ENCODE assay signal across 24 cellular contexts in genomic region chr11:6594142-6594768, GRCh38. TPM values are rescaled to one million over a fixed set of nuclear protein-coding genes. Genes with fewer than 3 reads are reported as not detected.
DNase-seq lines count a peak whose midpoint lies in the region; ATAC-seq, FAIRE-seq and TF ChIP-seq lines count a peak whose summit lies in the region.
"Had no signal": no experiment of that assay in that cellular context is flagged by ENCODE, and none has a peak within 500 bp of the region (broad histone marks: within the 10 kb centered on the region; RNA-seq: fewer than 3 reads in every experiment).

No MANE protein-coding gene starts in this region.

- no peak for TF ChIP-seq RAD21 in H1 (IDR thresholded peaks at IDR 0.05 in 1 of 2, conservative IDR thresholded peaks at IDR 0.05 in 1 of 2; ENCODE audit: low read depth in 2 of 2, low read length in 2 of 2)

- ATAC-seq in GM18867 (IDR thresholded peaks at IDR 0.05; ENCODE audit: unreplicated experiment): no peak
- ATAC-seq: activated naive CD4-positive, alpha-beta T cell treated with anti-CD3 and anti-CD28 coated beads, Interleukin-2, amount 50 U/mL, for 72 hours; body of pancreas; GM23338; left lung; stimulated activated memory B cell treated with anti-CD40 and anti-IgM and Interleukin-4, amounts not matched to agents 10 μg/mL and 1 μg/mL and 100 μg/mL, for 72 hours had no signal

- H2AK5ac ChIP-seq in H1 (ENCODE audit: low read depth, low read length): no peak overlapping the region

- H3K36me3 Mint-ChIP-seq in activated T-helper 2 cell treated with anti-CD3 and anti-CD28 coated beads, Interferon-gamma antibody, Interleukin-2, Interleukin-4, amounts not matched to agents 10 μg/mL and 5 μg/mL and 100 μg/mL, durations not matched to agents 14 hours and 24 hours and 36 hours (ENCODE audit: low read depth): peaks cover 65% of the 10 kb centered on the region
- peaks cover 54% of the 10 kb centered on the region for H3K36me3 Mint-ChIP-seq in activated CD4-positive, alpha-beta memory T cell treated with anti-CD3 and anti-CD28 coated beads, Interleukin-2, amount 10 ng/mL, durations not matched to agents 7 days and 5 days (ENCODE audit: low read depth)

- no peaks in the 10 kb centered on the region for H3K9me3 ChIP-seq in BLaER1 treated with 17β-estradiol and CSF1 and Interleukin-3, amounts not matched to agents 10 nM and 100 nM (replicated peaks in 1 of 11)
- H3K9me3 ChIP-seq in Karpas-422 (ENCODE audit: low read length) (no peaks in the 10 kb centered on the region), H1 (ENCODE audit: insufficient read depth in 2 of 2, low read depth in 1 of 2, low read length in 1 of 2) (no peaks in the 10 kb centered on the region), muscle layer of colon (ENCODE audit: low read length) (no peaks in the 10 kb centered on the region)
- H3K9me3 ChIP-seq: body of pancreas, left lung, tibial nerve had no signal

- no peak overlapping the region for H3K56ac ChIP-seq in H1 (replicated peaks; ENCODE audit: insufficient read length, low read depth, low read length)

- intact Hi-C loops in activated T-helper 2 cell treated with anti-CD3 and anti-CD28 coated beads, Interferon-gamma antibody, Interleukin-2, Interleukin-4, amounts not matched to agents 10 μg/mL and 5 μg/mL and 100 μg/mL, durations not matched to agents 14 hours and 24 hours and 36 hours (cut with micrococcal nuclease): no loop called here

- no peak overlapping the region for H3K18ac ChIP-seq in H1 (ENCODE audit: extremely low read depth, low read length)

- H3K23ac ChIP-seq in H1 (ENCODE audit: insufficient read length): no peak overlapping the region

- H3K9me3 Mint-ChIP-seq in activated T-helper 2 cell treated with anti-CD3 and anti-CD28 coated beads, Interferon-gamma antibody, Interleukin-2, Interleukin-4, amounts not matched to agents 10 μg/mL and 5 μg/mL and 100 μg/mL, durations not matched to agents 14 hours and 24 hours and 36 hours: no peaks in the 10 kb centered on the region
- no peaks in the 10 kb centered on the region for H3K9me3 Mint-ChIP-seq in activated CD4-positive, alpha-beta memory T cell treated with anti-CD3 and anti-CD28 coated beads, Interleukin-2, amount 10 ng/mL, durations not matched to agents 7 days and 5 days
- H3K9me3 Mint-ChIP-seq: activated naive CD4-positive, alpha-beta T cell treated with anti-CD3 and anti-CD28 coated beads, Interleukin-2, amount 50 U/mL, for 72 hours; GM23338; stimulated activated memory B cell treated with anti-CD40 and anti-IgM and Interleukin-4, amounts not matched to agents 10 μg/mL and 1 μg/mL and 100 μg/mL, for 72 hours had no signal

- H3K4me1 ChIP-seq in BLaER1 treated with 17β-estradiol and CSF1 and Interleukin-3, amounts not matched to agents 10 nM and 100 nM: peaks cover 0 to 20% (median 13%) of the 10 kb centered on the region in 10 experiments; a peak in 12 of 20 replicates
- no peaks in the 10 kb centered on the region for H3K4me1 ChIP-seq in Karpas-422 (ENCODE audit: low read length)
- no peaks in the 10 kb centered on the region for H3K4me1 ChIP-seq in H1 (replicated peaks in 1 of 4; ENCODE audit: control insufficient read depth in 3 of 4, insufficient read depth in 4 of 4, low read length in 3 of 4)
- H3K4me1 ChIP-seq in muscle layer of colon (ENCODE audit: insufficient read depth, low read length): peaks cover 65% of the 10 kb centered on the region

- peaks cover 77 to 99% (median 89%) of the 10 kb centered on the region in 11 experiments for H3K36me3 ChIP-seq in BLaER1 treated with 17β-estradiol and CSF1 and Interleukin-3, amounts not matched to agents 10 nM and 100 nM
- peaks cover 26% of the 10 kb centered on the region; the same call in 1 of the 2 replicates for H3K36me3 ChIP-seq in Karpas-422 (ENCODE audit: insufficient read depth, low read length)
- peaks cover 0 to 10% (median 1%) of the 10 kb centered on the region in 4 experiments; a peak in 3 of 8 replicates for H3K36me3 ChIP-seq in H1 (ENCODE audit: control insufficient read depth in 2 of 4, insufficient read depth in 4 of 4, low read length in 3 of 4)
- peaks cover 35% of the 10 kb centered on the region for H3K36me3 ChIP-seq in muscle layer of colon (ENCODE audit: insufficient read depth, low read length)

- H3K4ac ChIP-seq in H1 (replicated peaks; ENCODE audit: insufficient read length, low read depth, low read length): no peak overlapping the region

- no peak overlapping the region for H3K4me3 Mint-ChIP-seq in activated T-helper 2 cell treated with anti-CD3 and anti-CD28 coated beads, Interferon-gamma antibody, Interleukin-2, Interleukin-4, amounts not matched to agents 10 μg/mL and 5 μg/mL and 100 μg/mL, durations not matched to agents 14 hours and 24 hours and 36 hours (ENCODE audit: low read depth)
- H3K4me3 Mint-ChIP-seq in activated CD4-positive, alpha-beta memory T cell treated with anti-CD3 and anti-CD28 coated beads, Interleukin-2, amount 10 ng/mL, durations not matched to agents 7 days and 5 days: no peak overlapping the region
- H3K4me3 Mint-ChIP-seq: GM23338; stimulated activated memory B cell treated with anti-CD40 and anti-IgM and Interleukin-4, amounts not matched to agents 10 μg/mL and 1 μg/mL and 100 μg/mL, for 72 hours had no signal

- no peak overlapping the region for H3K4me3 ChIP-seq in BLaER1 treated with 17β-estradiol and CSF1 and Interleukin-3, amounts not matched to agents 10 nM and 100 nM
- H3K4me3 ChIP-seq in Karpas-422 (ENCODE audit: low read length) (no peak overlapping the region), H1 (ENCODE audit: extremely low read depth in 1 of 4, insufficient read depth in 2 of 4, low read depth in 3 of 4, low read length in 4 of 4) (no peak overlapping the region), muscle layer of colon (ENCODE audit: low read depth in 1 of 2, low read length in 2 of 2) (no peak overlapping the region)
- H3K4me3 ChIP-seq: body of pancreas, GM23338, left lung, tibial nerve had no signal

- no peak overlapping the region; the same call in 1 of the 2 replicates for H2BK5ac ChIP-seq in H1 (ENCODE audit: low read depth, low read length)

- no peak overlapping the region for H2BK15ac ChIP-seq in H1 (ENCODE audit: low read length)

- no peak overlapping the region for H4K5ac ChIP-seq in H1 (ENCODE audit: insufficient read length, low read depth, low read length)

- no peaks in the 10 kb centered on the region for H3K27me3 ChIP-seq in BLaER1 treated with 17β-estradiol and CSF1 and Interleukin-3, amounts not matched to agents 10 nM and 100 nM
- H3K27me3 ChIP-seq in Karpas-422 (ENCODE audit: low read length): no peaks in the 10 kb centered on the region
- no peaks in the 10 kb centered on the region for H3K27me3 ChIP-seq in H1 (replicated peaks in 1 of 4; ENCODE audit: control insufficient read depth in 3 of 4, extremely low read depth in 1 of 4, insufficient read depth in 3 of 4, low read length in 3 of 4)
- no peaks in the 10 kb centered on the region for H3K27me3 ChIP-seq in muscle layer of colon (ENCODE audit: control insufficient read depth in 1 of 2, insufficient read depth in 2 of 2, low read length in 2 of 2)
- H3K27me3 ChIP-seq: body of pancreas, left lung, tibial nerve had no signal

- H4K20me1 ChIP-seq in BLaER1 treated with 17β-estradiol and CSF1 and Interleukin-3, amounts not matched to agents 10 nM and 100 nM: peaks cover 0 to 79% (median 46%) of the 10 kb centered on the region in 11 experiments; a peak in 17 of 22 replicates
- H4K20me1 ChIP-seq in Karpas-422 (ENCODE audit: insufficient read depth, low read depth, low read length): peaks cover 2% of the 10 kb centered on the region; the same call in 1 of the 2 replicates
- peaks cover 0 to 4% of the 10 kb centered on the region in 2 experiments for H4K20me1 ChIP-seq in H1 (replicated peaks in 1 of 2; ENCODE audit: control insufficient read depth in 1 of 2, insufficient read depth in 2 of 2, low read length in 2 of 2)

- no peaks in the 10 kb centered on the region; the same call in 1 of the 2 replicates for H3K79me1 ChIP-seq in H1 (ENCODE audit: low read depth, low read length)

- no peak overlapping the region for H3K14ac ChIP-seq in H1 (ENCODE audit: insufficient read length)

- H3K27me3 Mint-ChIP-seq in activated T-helper 2 cell treated with anti-CD3 and anti-CD28 coated beads, Interferon-gamma antibody, Interleukin-2, Interleukin-4, amounts not matched to agents 10 μg/mL and 5 μg/mL and 100 μg/mL, durations not matched to agents 14 hours and 24 hours and 36 hours (ENCODE audit: low read depth): no peaks in the 10 kb centered on the region
- no peaks in the 10 kb centered on the region for H3K27me3 Mint-ChIP-seq in activated CD4-positive, alpha-beta memory T cell treated with anti-CD3 and anti-CD28 coated beads, Interleukin-2, amount 10 ng/mL, durations not matched to agents 7 days and 5 days
- H3K27me3 Mint-ChIP-seq: stimulated activated memory B cell treated with anti-CD40 and anti-IgM and Interleukin-4, amounts not matched to agents 10 μg/mL and 1 μg/mL and 100 μg/mL, for 72 hours had no signal

- no peaks in the 10 kb centered on the region; the same call in 1 of the 2 replicates for H3K23me2 ChIP-seq in H1 (ENCODE audit: low read depth, low read length)

- H4K91ac ChIP-seq in H1 (replicated peaks; ENCODE audit: insufficient read length, low read length): no peak overlapping the region

- no peak for TF ChIP-seq EP300 in H1 (IDR thresholded peaks at IDR 0.05; ENCODE audit: borderline replicate concordance in 1 of 2, low read depth in 2 of 2, low read length in 2 of 2)

- CTCF ChIA-PET in H1 (lab: Charles Lee; ENCODE audit: partially characterized antibody): interaction anchor here (0.9 to 3.8 kb wide), 17 partner anchors 7 to 215 kb away, joined by 3 to 26 read pairs (median 4); partner anchors contain the start of gene RRP8
- CTCF ChIA-PET in activated CD4-positive, alpha-beta memory T cell treated with anti-CD3 and anti-CD28 coated beads, Interleukin-2, amount 10 ng/mL, durations not matched to agents 7 days and 5 days (lab: Charles Lee): interaction anchor here (1.2 kb wide), 1 partner anchor 63 kb away, joined by 4 read pairs; no protein-coding TSS in a partner anchor

- H3K27ac Mint-ChIP-seq in activated T-helper 2 cell treated with anti-CD3 and anti-CD28 coated beads, Interferon-gamma antibody, Interleukin-2, Interleukin-4, amounts not matched to agents 10 μg/mL and 5 μg/mL and 100 μg/mL, durations not matched to agents 14 hours and 24 hours and 36 hours: no peak overlapping the region
- H3K27ac Mint-ChIP-seq in activated CD4-positive, alpha-beta memory T cell treated with anti-CD3 and anti-CD28 coated beads, Interleukin-2, amount 10 ng/mL, durations not matched to agents 7 days and 5 days: no peak overlapping the region
- H3K27ac Mint-ChIP-seq: GM23338; stimulated activated memory B cell treated with anti-CD40 and anti-IgM and Interleukin-4, amounts not matched to agents 10 μg/mL and 1 μg/mL and 100 μg/mL, for 72 hours had no signal

- H2AFZ ChIP-seq in Karpas-422 (ENCODE audit: low read length) (no peak overlapping the region), H1 (ENCODE audit: low read length) (no peak overlapping the region)
- H2AFZ ChIP-seq: GM23338 had no signal

- no peak overlapping the region for H4K8ac ChIP-seq in H1 (ENCODE audit: extremely low read depth, insufficient read depth, low read length)

- peak overlapping the region in 7 of 11 experiments; percentile 3 to 56 (median 40); a peak in 12 of 22 replicates for H3K4me2 ChIP-seq in BLaER1 treated with 17β-estradiol and CSF1 and Interleukin-3, amounts not matched to agents 10 nM and 100 nM
- no peak overlapping the region for H3K4me2 ChIP-seq in Karpas-422 (ENCODE audit: low read depth, low read length, poor library complexity, severe bottlenecking)
- H3K4me2 ChIP-seq in H1 (ENCODE audit: insufficient read depth in 1 of 2, low read depth in 2 of 2, low read length in 2 of 2): no peak overlapping the region
- H3K4me2 ChIP-seq: GM23338 had no signal

- H2BK20ac ChIP-seq in H1 (ENCODE audit: low read length): no peak overlapping the region

- H3K9ac ChIP-seq in BLaER1 treated with 17β-estradiol and CSF1 and Interleukin-3, amounts not matched to agents 10 nM and 100 nM: no peak overlapping the region
- no peak overlapping the region for H3K9ac ChIP-seq in Karpas-422 (ENCODE audit: low read length)
- H3K9ac ChIP-seq in H1 (replicated peaks in 1 of 4; ENCODE audit: extremely low read depth in 1 of 4, low read depth in 3 of 4, low read length in 3 of 4): no peak overlapping the region
- H3K9ac ChIP-seq in muscle layer of colon (ENCODE audit: low read length): no peak overlapping the region

- TF ChIP-seq CTCF in H1 (IDR thresholded peaks at IDR 0.05; ENCODE audit: control extremely low read depth in 1 of 3, insufficient read depth in 1 of 3, low read depth in 1 of 3, low read length in 3 of 3): no peak

- FAIRE-seq in H1 (lab: Jason Lieb, UNC): no peak

- H3K4me1 Mint-ChIP-seq in activated T-helper 2 cell treated with anti-CD3 and anti-CD28 coated beads, Interferon-gamma antibody, Interleukin-2, Interleukin-4, amounts not matched to agents 10 μg/mL and 5 μg/mL and 100 μg/mL, durations not matched to agents 14 hours and 24 hours and 36 hours (ENCODE audit: low read depth): peaks cover 12% of the 10 kb centered on the region
- H3K4me1 Mint-ChIP-seq in activated CD4-positive, alpha-beta memory T cell treated with anti-CD3 and anti-CD28 coated beads, Interleukin-2, amount 10 ng/mL, durations not matched to agents 7 days and 5 days: peaks cover 16% of the 10 kb centered on the region

- no peak for TF ChIP-seq POLR2A in H1 (IDR thresholded peaks at IDR 0.05; ENCODE audit: control extremely low read depth in 1 of 2, low read depth in 2 of 2, low read length in 2 of 2)

- DNase-seq in Karpas-422 (peak; percentile 38), H1 (ENCODE audit: low read depth in 1 of 2, low spot score in 2 of 2) (peak in 1 of 2 experiments; percentile 32), NCI-H2227 treated with DMSO at 0.1 percent for 48 hours (lab: John Stamatoyannopoulos, UW) (no peak)
- no peak for DNase-seq in activated T-helper 2 cell treated with anti-CD3 and anti-CD28 coated beads, Interferon-gamma antibody, Interleukin-2, Interleukin-4, amounts not matched to agents 10 μg/mL and 5 μg/mL and 100 μg/mL, durations not matched to agents 14 hours and 24 hours and 36 hours (ENCODE audit: low spot score)
- DNase-seq in activated CD4-positive, alpha-beta memory T cell treated with anti-CD3 and anti-CD28 coated beads, Interleukin-2, amount 10 ng/mL, durations not matched to agents 7 days and 5 days: no peak
- DNase-seq: activated CD4-positive, alpha-beta T cell treated with anti-CD3 and anti-CD28 coated beads, Interleukin-2, amount 50 U/mL, for 4 hours; activated T-cell treated with anti-CD3 and anti-CD28 coated beads, Interleukin-2, amount 50 U/mL, for 48 hours; body of pancreas; dermis blood vessel endothelial cell; Kasumi-1; left lung; NCI-H1105 treated with DMSO at 0.1 percent for 48 hours; NCI-H69; nucleus accumbens; retina; stimulated activated CD4-positive, alpha-beta T cell treated with anti-CD3 and anti-CD28 coated beads, Interleukin-15, amount 100 ng/mL, for 24 hours; T-helper 1 cell had no signal

- POLR2A ChIA-PET in H1 (lab: Charles Lee; ENCODE audit: partially characterized antibody): interaction anchor here (1.0 to 4.8 kb wide), 5 partner anchors 9 to 18 kb away, joined by 3 to 22 read pairs (median 6); partner anchors contain the start of genes ILK, RRP8 and TAF10
- POLR2A ChIA-PET in activated CD4-positive, alpha-beta memory T cell treated with anti-CD3 and anti-CD28 coated beads, Interleukin-2, amount 10 ng/mL, durations not matched to agents 7 days and 5 days (lab: Charles Lee): interaction anchor here (0.9 to 2.1 kb wide), 4 partner anchors 10 to 89 kb away, joined by 3 to 6 read pairs (median 4); partner anchors contain the start of genes MRPL17 and TAF10

- H3K9me2 ChIP-seq in Karpas-422 (replicated peaks; ENCODE audit: insufficient read depth, low read length): no peaks in the 10 kb centered on the region

- 95% methylated on average over 3 of the region's 3 CpGs; no CpG with 5 or more reads in 1 of the 2 experiments for WGBS in H1 (ENCODE audit: extremely low coverage in 1 of 2, insufficient coverage in 1 of 2, insufficient read length in 1 of 2, insufficient replicate concordance in 2 of 2, low coverage in 1 of 2, low lambda C conversion rate in 2 of 2, missing lambda C conversion rate in 1 of 2), 2 experiments

- H3K79me2 ChIP-seq in Karpas-422 (ENCODE audit: low read length): peaks cover 18% of the 10 kb centered on the region
- no peaks in the 10 kb centered on the region for H3K79me2 ChIP-seq in H1 (ENCODE audit: control insufficient read depth in 1 of 2, insufficient read depth in 2 of 2, low read length in 2 of 2)

- no peak overlapping the region for H2BK120ac ChIP-seq in H1 (replicated peaks; ENCODE audit: low read depth, low read length)

- H2BK12ac ChIP-seq in H1 (ENCODE audit: low read depth, low read length): 0 out of 2 replicates have a peak overlapping the region, but pooled peaks have one; percentile 60

- no peak overlapping the region for H3K27ac ChIP-seq in BLaER1 treated with 17β-estradiol and CSF1 and Interleukin-3, amounts not matched to agents 10 nM and 100 nM
- H3K27ac ChIP-seq in Karpas-422 (ENCODE audit: low read length) (no peak overlapping the region), H1 (ENCODE audit: low read depth, low read length) (no peak overlapping the region), muscle layer of colon (ENCODE audit: low read depth, low read length) (peak overlapping the region; percentile 56)
- H3K27ac ChIP-seq: body of pancreas, left lung, tibial nerve had no signal

RNA-seq across cellular contexts. Expression of gene RRP8, which starts 9.2 kb away (rescaled TPM):
- 10.8 and 22.9 TPM in 2 replicates for total RNA-seq in Karpas-422 (2014; rRNA removed; shearing (Covaris generic); ENCODE audit: low replicate concordance)
- total RNA-seq in H1 (2021; fragmentation: NEBNext Ultra II Directional; extraction: Animal tissue kit (Norgen Biotek cat#: 25700)): 14.9 and 15.4 TPM in 2 replicates
- 3.6 and 4.2 TPM in 2 replicates for polyA plus RNA-seq in H1 (2011; rRNA removed)
- polyA plus RNA-seq in H1 (2011; cell fraction: cytosol; rRNA removed): 4.0 TPM
- 7.9 TPM for polyA plus RNA-seq in H1 (2011; cell fraction: nucleus; rRNA removed)
- polyA plus RNA-seq in H1 (2012, experiment 1 of 2): 10.3 to 11.8 TPM (median 10.6 TPM) in 4 replicates
- 16.3 TPM for polyA plus RNA-seq in H1 (2012, experiment 2 of 2)
- polyA plus RNA-seq in H1 (2013, experiment 1 of 2): 14.9 TPM
- 14.9 TPM for polyA plus RNA-seq in H1 (2013, experiment 2 of 2)
- polyA minus RNA-seq in H1 (2011; rRNA and poly(A)+ RNA removed): 6.3 and 7.1 TPM in 2 replicates
- polyA minus RNA-seq in H1 (2011; cell fraction: cytosol; rRNA and poly(A)+ RNA removed): 6.8 TPM
- polyA minus RNA-seq in H1 (2011; cell fraction: nucleus; rRNA and poly(A)+ RNA removed): 13.5 TPM
- 29.4 and 30.1 TPM in 2 replicates for total RNA-seq in activated T-helper 2 cell treated with anti-CD3 and anti-CD28 coated beads, Interferon-gamma antibody, Interleukin-2, Interleukin-4, amounts not matched to agents 10 μg/mL and 5 μg/mL and 100 μg/mL, durations not matched to agents 14 hours and 24 hours and 36 hours
- 10 to 100 TPM; 21.8 to 24.4 TPM for total RNA-seq in activated CD4-positive, alpha-beta memory T cell treated with anti-CD3 and anti-CD28 coated beads, Interleukin-2, amount 10 ng/mL, durations not matched to agents 7 days and 5 days

RNA-seq across cellular contexts. Expression of gene ILK, which starts 9.3 kb away (rescaled TPM):
- total RNA-seq in Karpas-422 (2014; rRNA removed; shearing (Covaris generic); ENCODE audit: low replicate concordance): 48.6 and 65.6 TPM in 2 replicates
- total RNA-seq in H1 (2021; fragmentation: NEBNext Ultra II Directional; extraction: Animal tissue kit (Norgen Biotek cat#: 25700)): 91.4 and 103 TPM in 2 replicates
- polyA plus RNA-seq in H1 (2011; rRNA removed): 117 and 132 TPM in 2 replicates
- polyA plus RNA-seq in H1 (2011; cell fraction: cytosol; rRNA removed): 123 TPM
- polyA plus RNA-seq in H1 (2011; cell fraction: nucleus; rRNA removed): 135 TPM
- polyA plus RNA-seq in H1 (2012, experiment 1 of 2): 95.0 to 112 TPM (median 104 TPM) in 4 replicates
- 121 TPM for polyA plus RNA-seq in H1 (2012, experiment 2 of 2)
- 98.3 TPM for polyA plus RNA-seq in H1 (2013, experiment 1 of 2)
- 97.4 TPM for polyA plus RNA-seq in H1 (2013, experiment 2 of 2)
- polyA minus RNA-seq in H1 (2011; rRNA and poly(A)+ RNA removed): 132 and 144 TPM in 2 replicates
- 74.0 TPM for polyA minus RNA-seq in H1 (2011; cell fraction: cytosol; rRNA and poly(A)+ RNA removed)
- polyA minus RNA-seq in H1 (2011; cell fraction: nucleus; rRNA and poly(A)+ RNA removed): 78.7 TPM
- total RNA-seq in activated T-helper 2 cell treated with anti-CD3 and anti-CD28 coated beads, Interferon-gamma antibody, Interleukin-2, Interleukin-4, amounts not matched to agents 10 μg/mL and 5 μg/mL and 100 μg/mL, durations not matched to agents 14 hours and 24 hours and 36 hours: 99.5 and 105 TPM in 2 replicates
- 100 to 1,000 TPM; 135 to 138 TPM for total RNA-seq in activated CD4-positive, alpha-beta memory T cell treated with anti-CD3 and anti-CD28 coated beads, Interleukin-2, amount 10 ng/mL, durations not matched to agents 7 days and 5 days

RNA-seq across cellular contexts. Expression of gene TAF10, which starts 17.8 kb away (rescaled TPM):
- total RNA-seq in Karpas-422 (2014; rRNA removed; shearing (Covaris generic); ENCODE audit: low replicate concordance): 158 and 192 TPM in 2 replicates
- 128 and 153 TPM in 2 replicates for total RNA-seq in H1 (2021; fragmentation: NEBNext Ultra II Directional; extraction: Animal tissue kit (Norgen Biotek cat#: 25700))
- 213 and 242 TPM in 2 replicates for polyA plus RNA-seq in H1 (2011; rRNA removed)
- 166 TPM for polyA plus RNA-seq in H1 (2011; cell fraction: cytosol; rRNA removed)
- polyA plus RNA-seq in H1 (2011; cell fraction: nucleus; rRNA removed): 334 TPM
- polyA plus RNA-seq in H1 (2012, experiment 1 of 2): 232 to 283 TPM (median 269 TPM) in 4 replicates
- 61.1 TPM for polyA plus RNA-seq in H1 (2012, experiment 2 of 2)
- 237 TPM for polyA plus RNA-seq in H1 (2013, experiment 1 of 2)
- polyA plus RNA-seq in H1 (2013, experiment 2 of 2): 233 TPM
- 83.0 and 89.5 TPM in 2 replicates for polyA minus RNA-seq in H1 (2011; rRNA and poly(A)+ RNA removed)
- 58.3 TPM for polyA minus RNA-seq in H1 (2011; cell fraction: cytosol; rRNA and poly(A)+ RNA removed)
- polyA minus RNA-seq in H1 (2011; cell fraction: nucleus; rRNA and poly(A)+ RNA removed): 50.7 TPM
- 134 and 142 TPM in 2 replicates for total RNA-seq in activated T-helper 2 cell treated with anti-CD3 and anti-CD28 coated beads, Interferon-gamma antibody, Interleukin-2, Interleukin-4, amounts not matched to agents 10 μg/mL and 5 μg/mL and 100 μg/mL, durations not matched to agents 14 hours and 24 hours and 36 hours
- 100 to 1,000 TPM; 159 to 161 TPM for total RNA-seq in activated CD4-positive, alpha-beta memory T cell treated with anti-CD3 and anti-CD28 coated beads, Interleukin-2, amount 10 ng/mL, durations not matched to agents 7 days and 5 days

RNA-seq across cellular contexts. Expression of gene TPP1, which starts 25.0 kb away (rescaled TPM):
- 41.5 and 45.5 TPM in 2 replicates for total RNA-seq in Karpas-422 (2014; rRNA removed; shearing (Covaris generic); ENCODE audit: low replicate concordance)
- total RNA-seq in H1 (2021; fragmentation: NEBNext Ultra II Directional; extraction: Animal tissue kit (Norgen Biotek cat#: 25700)): 34.9 and 36.1 TPM in 2 replicates
- 58.4 and 77.5 TPM in 2 replicates for polyA plus RNA-seq in H1 (2011; rRNA removed)
- polyA plus RNA-seq in H1 (2011; cell fraction: cytosol; rRNA removed): 38.3 TPM
- 70.7 TPM for polyA plus RNA-seq in H1 (2011; cell fraction: nucleus; rRNA removed)
- polyA plus RNA-seq in H1 (2012, experiment 1 of 2): 36.5 to 45.0 TPM (median 42.0 TPM) in 4 replicates
- 33.6 TPM for polyA plus RNA-seq in H1 (2012, experiment 2 of 2)
- 95.4 TPM for polyA plus RNA-seq in H1 (2013, experiment 1 of 2)
- 91.6 TPM for polyA plus RNA-seq in H1 (2013, experiment 2 of 2)
- polyA minus RNA-seq in H1 (2011; rRNA and poly(A)+ RNA removed): 51.8 and 55.5 TPM in 2 replicates
- polyA minus RNA-seq in H1 (2011; cell fraction: cytosol; rRNA and poly(A)+ RNA removed): 59.5 TPM
- 39.6 TPM for polyA minus RNA-seq in H1 (2011; cell fraction: nucleus; rRNA and poly(A)+ RNA removed)
- 36.2 and 39.1 TPM in 2 replicates for total RNA-seq in activated T-helper 2 cell treated with anti-CD3 and anti-CD28 coated beads, Interferon-gamma antibody, Interleukin-2, Interleukin-4, amounts not matched to agents 10 μg/mL and 5 μg/mL and 100 μg/mL, durations not matched to agents 14 hours and 24 hours and 36 hours
- 100 to 1,000 TPM; 130 to 131 TPM for total RNA-seq in activated CD4-positive, alpha-beta memory T cell treated with anti-CD3 and anti-CD28 coated beads, Interleukin-2, amount 10 ng/mL, durations not matched to agents 7 days and 5 days

Comparison
In these comparisons a context has a peak if more than half of its experiments do, and no peak if none do; other contexts are left out.
1. H3K4me2 ChIP-seq: peak in BLaER1 treated with 17β-estradiol and CSF1 and Interleukin-3, amounts not matched to agents 10 nM and 100 nM (7 of 11); none in Karpas-422 (single experiment) and H1 (0 of 2).